In genomic region chr2:174209325-174209724, GRCh38 we compare ENCODE assay signal across 20 cellular contexts. TPM values are rescaled to one million over a fixed set of nuclear protein-coding genes. Genes with fewer than 3 reads are reported as not detected.
DNase-seq lines count a peak whose midpoint lies in the region; ATAC-seq, FAIRE-seq and TF ChIP-seq lines count a peak whose summit lies in the region.
"Had no signal": no experiment of that assay in that cellular context is flagged by ENCODE, and none has a peak within 500 bp of the region (broad histone marks: within the 10 kb centered on the region; RNA-seq: fewer than 3 reads in every experiment).

No MANE protein-coding gene starts in this region.

- in situ Hi-C loops in K562 (cut with MboI) = no loop called here

- TF ChIP-seq EP300 in K562 (IDR thresholded peaks at IDR 0.05; ENCODE audit: low read length) = no peak

- H3K4me1 ChIP-seq in K562 (replicated peaks in 1 of 2; ENCODE audit: control insufficient read depth in 2 of 2, insufficient read depth in 2 of 2, low read length in 2 of 2) = peaks cover 10 to 33% of the 10 kb centered on the region in 2 experiments; a peak in 4 of 5 replicates
- H3K4me1 ChIP-seq in SJCRH30 = no peaks in the 10 kb centered on the region
- H3K4me1 ChIP-seq: A549; BLaER1 treated with 17β-estradiol and CSF1 and Interleukin-3, amounts not matched to agents 10 nM and 100 nM; Caco-2 had no signal

- 31% methylated on average over 2 of the region's 2 CpGs for WGBS in K562 (ENCODE audit: insufficient coverage, low coverage, missing lambda C conversion rate)

- H3K27me3 ChIP-seq in K562 (ENCODE audit: control insufficient read depth in 2 of 2, insufficient read depth in 2 of 2, low read length in 2 of 2) = no peaks in the 10 kb centered on the region
- H3K27me3 ChIP-seq in SJCRH30 = no peaks in the 10 kb centered on the region
- H3K27me3 ChIP-seq: BLaER1 treated with 17β-estradiol and CSF1 and Interleukin-3, amounts not matched to agents 10 nM and 100 nM had no signal

- TF ChIP-seq RAD21 in K562 (CRISPR knock-in tag; conservative IDR thresholded peaks at IDR 0.05 in 1 of 2, IDR thresholded peaks at IDR 0.05 in 1 of 2) = no peak

- TF ChIP-seq CTCF in K562 (IDR thresholded peaks at IDR 0.05 in 2 of 3, conservative IDR thresholded peaks at IDR 0.05 in 1 of 3; ENCODE audit: insufficient read depth in 2 of 3, low read depth in 1 of 3, low read length in 3 of 3) = no peak

- H3K4me2 ChIP-seq in K562 (ENCODE audit: insufficient read depth, low read length) = no peak overlapping the region
- H3K4me2 ChIP-seq: A549; BLaER1 treated with 17β-estradiol and CSF1 and Interleukin-3, amounts not matched to agents 10 nM and 100 nM had no signal

- CTCF ChIA-PET in K562 (lab: Yijun Ruan, JAX; ENCODE audit: low intra/inter-chr PET ratio) = no interaction called here

- POLR2A ChIA-PET in K562 (lab: Yijun Ruan, JAX) = interaction anchor here (0.7 to 2.0 kb wide), 6 partner anchors 8 to 54 kb away, joined by 3 to 4 read pairs (median 4); partner anchors contain the start of gene OLA1

- H3K9ac ChIP-seq in K562 (ENCODE audit: insufficient read depth in 1 of 2, low read depth in 2 of 2, low read length in 2 of 2) = peak overlapping the region in 1 of 2 experiments; percentile 64; a peak in 1 of 4 replicates
- H3K9ac ChIP-seq: BLaER1 treated with 17β-estradiol and CSF1 and Interleukin-3, amounts not matched to agents 10 nM and 100 nM had no signal

- H2AFZ ChIP-seq in K562 (ENCODE audit: low read depth, low read length) = no peak overlapping the region

- H3K79me2 ChIP-seq in K562 (ENCODE audit: control insufficient read depth, insufficient read depth, low read length) = peaks cover 82% of the 10 kb centered on the region

- no peaks in the 10 kb centered on the region for H3K9me1 ChIP-seq in K562 (ENCODE audit: control insufficient read depth, insufficient read depth, low read length)

- no peaks in the 10 kb centered on the region for H4K20me1 ChIP-seq in K562 (replicated peaks; ENCODE audit: control insufficient read depth, insufficient read depth, low read length)

- DNase-seq in OCI-M1 (lab: John Stamatoyannopoulos, UW) (peak; percentile 23), K562 (ENCODE audit: extremely low read depth in 1 of 4, low spot score in 3 of 4) (peak in 1 of 4 experiments; percentile 57), erythroblast (lab: John Stamatoyannopoulos, UW) (peak; percentile 11 to 30), SJCRH30 (no peak), RCC 7860 (ENCODE audit: low spot score) (no peak), NCI-H187 treated with DMSO at 0.1 percent for 48 hours (lab: John Stamatoyannopoulos, UW) (no peak)
- DNase-seq: AML-193; Caco-2; Calu3; CD4-positive, alpha-beta T cell; CD8-positive, alpha-beta T cell; DMS79 treated with DMSO at 0.1 percent for 48 hours; GF-D8 had no signal

- H3K4me3 ChIP-seq in K562 = no peak overlapping the region
- H3K4me3 ChIP-seq in SJCRH30 = no peak overlapping the region
- H3K4me3 ChIP-seq: A549; BLaER1 treated with 17β-estradiol and CSF1 and Interleukin-3, amounts not matched to agents 10 nM and 100 nM had no signal

- intact Hi-C loops in K562 (cut with micrococcal nuclease) = no loop called here

- H3K27ac ChIP-seq in K562 (ENCODE audit: extremely low read depth, low read depth, low read length) (no peak overlapping the region), SJCRH30 (no peak overlapping the region)
- H3K27ac ChIP-seq: 22Rv1; A549; BLaER1 treated with 17β-estradiol and CSF1 and Interleukin-3, amounts not matched to agents 10 nM and 100 nM; C4-2B had no signal

- TF ChIP-seq POLR2A in K562 (conservative IDR thresholded peaks at IDR 0.05) (no peak), erythroblast (IDR thresholded peaks at IDR 0.05; ENCODE audit: low read length) (no peak)

- no peak; the same call in 2 of the 3 replicates for ATAC-seq in K562
- ATAC-seq: A549; CD8-positive, alpha-beta T cell had no signal

- H3K9me3 ChIP-seq in K562 (replicated peaks; ENCODE audit: control insufficient read depth, insufficient read depth, low read depth, low read length) = no peaks in the 10 kb centered on the region
- H3K9me3 ChIP-seq in SJCRH30 (replicated peaks) = no peaks in the 10 kb centered on the region
- H3K9me3 ChIP-seq: A549; BLaER1 treated with 17β-estradiol and CSF1 and Interleukin-3, amounts not matched to agents 10 nM and 100 nM; Caco-2 had no signal

- BruUV-seq in K562 (replicated peaks; lab: Mats Ljungman, UMichigan) = no TSS peak

- FAIRE-seq in K562 (lab: Jason Lieb, UNC) (no peak), RCC 7860 (lab: Jason Lieb, UNC) (no peak)
- FAIRE-seq: A549, D721Med, GM12891, GM19239 had no signal

- H3K36me3 ChIP-seq in K562 (ENCODE audit: control insufficient read depth, insufficient read depth, low read length) (peaks cover 15% of the 10 kb centered on the region; the same call in 2 of the 3 replicates), SJCRH30 (peaks cover 18% of the 10 kb centered on the region)

TF ChIP-seq in K562, 482 proteins besides CTCF, POLR2A, EP300 and RAD21:
- TF ChIP-seq PURB (CRISPR knock-in tag; IDR thresholded peaks at IDR 0.05; ENCODE audit: low read depth) (no peak), NFIC (IDR thresholded peaks at IDR 0.05) (peak; percentile 79), CBFA2T3 (IDR thresholded peaks at IDR 0.05) (0 out of 2 replicates have a peak, but pooled peaks have one; percentile 18)

RNA-seq across cellular contexts. Expression of gene OLA1, which starts 39.0 kb away (rescaled TPM):
- total RNA-seq in K562 (2011; cell fraction: chromatin; rRNA removed; ENCODE audit: low replicate concordance) = 45.3 and 93.0 TPM in 2 replicates
- total RNA-seq in K562 (2011; cell fraction: nucleolus; rRNA removed) = 23.7 and 26.2 TPM in 2 replicates
- 50.8 and 59.4 TPM in 2 replicates for total RNA-seq in K562 (2011; cell fraction: nucleoplasm; rRNA removed)
- total RNA-seq in K562 (2014; rRNA removed) = 196 and 225 TPM in 2 replicates
- total RNA-seq in K562 (2014; rRNA removed; fragmentation: Illumina TruSeq; extraction: Trizol) = 264 and 282 TPM in 2 replicates
- 205 and 225 TPM in 2 replicates for total RNA-seq in K562 (2015; rRNA removed; fragmentation: Illumina TruSeq; extraction: Trizol)
- total RNA-seq in K562 (2021) = 207 and 216 TPM in 2 replicates
- 272 and 334 TPM in 2 replicates for polyA plus RNA-seq in K562 (2011; rRNA removed)
- 27.0 and 94.9 TPM in 2 replicates for polyA plus RNA-seq in K562 (2011; cell fraction: cytosol; rRNA removed)
- 31.0 and 71.1 TPM in 2 replicates for polyA plus RNA-seq in K562 (2011; cell fraction: nucleus; rRNA removed)
- polyA plus RNA-seq in K562 (2012) = 242 and 284 TPM in 2 replicates
- polyA plus RNA-seq in K562 (2014; fragmentation: Illumina TruSeq; extraction: Trizol) = 293 and 353 TPM in 2 replicates
- 100 to 1,000 TPM; 208 to 222 TPM for polyA plus RNA-seq in K562 (2014; fragmentation: Nextera tagmentation; extraction: Ambion mirVana)
- 270 and 272 TPM in 2 replicates for polyA plus RNA-seq in K562 (2014; rRNA removed)
- 313 and 366 TPM in 2 replicates for polyA minus RNA-seq in K562 (2011; rRNA and poly(A)+ RNA removed)
- polyA minus RNA-seq in K562 (2011; cell fraction: cytosol; rRNA and poly(A)+ RNA removed) = 79.3 and 86.3 TPM in 2 replicates
- polyA minus RNA-seq in K562 (2011; cell fraction: nucleus; rRNA and poly(A)+ RNA removed) = 38.4 and 88.7 TPM in 2 replicates
- 213 and 231 TPM in 2 replicates for total RNA-seq in SJCRH30 (2014; rRNA removed; shearing (Covaris generic))

Comparison
In these comparisons a context has a peak if more than half of its experiments do, and no peak if none do; other contexts are left out.
1. DNase-seq: peak in OCI-M1 (single experiment) and erythroblast (2 of 2); none in SJCRH30 (0 of 2), RCC 7860 (single experiment) and NCI-H187 treated with DMSO at 0.1 percent for 48 hours (single experiment).